1 cellular context compared by ENCODE assay signal in genomic region chr3:48446425-48447193, GRCh38.
TF ChIP-seq lines count a peak whose summit lies in the region.

Gene ATRIP (plus strand): TSS chr3:48446737. CDS start chr3:48446846, 109 bp downstream.

TF ChIP-seq in K562, 482 proteins besides CTCF, POLR2A, EP300 and RAD21 (continued from another document and continues in another):
- TF ChIP-seq ZNF518B (CRISPR knock-in tag; IDR thresholded peaks at IDR 0.05): no peak
- TF ChIP-seq E2F6 (IDR thresholded peaks at IDR 0.05; ENCODE audit: borderline replicate concordance in 1 of 2, extremely low read depth in 1 of 2, insufficient read depth in 1 of 2, insufficient read length in 1 of 2, low read depth in 1 of 2, low read length in 1 of 2, poor library complexity in 1 of 2, severe bottlenecking in 1 of 2): peak; percentile 52 to 54
- 0 out of 2 replicates have a peak, but pooled peaks have one; percentile 59 for TF ChIP-seq THAP12 (CRISPR knock-in tag; IDR thresholded peaks at IDR 0.05)
- no peak for TF ChIP-seq NR0B1 (IDR thresholded peaks at IDR 0.05; ENCODE audit: partially characterized antibody)
- peak; percentile 63 to 68; a peak in 3 of 4 replicates for TF ChIP-seq NRF1 (conservative IDR thresholded peaks at IDR 0.05 in 1 of 2, IDR thresholded peaks at IDR 0.05 in 1 of 2)
- TF ChIP-seq EP400 (IDR thresholded peaks at IDR 0.05): peak; percentile 75; the same call in 1 of the 2 replicates
- no peak for TF ChIP-seq ZBTB34 (CRISPR knock-in tag; IDR thresholded peaks at IDR 0.05)
- no peak for TF ChIP-seq SREBF2 (CRISPR knock-in tag; IDR thresholded peaks at IDR 0.05)
- no peak for TF ChIP-seq NR2C1 (IDR thresholded peaks at IDR 0.05)
- TF ChIP-seq NR2C1 (tag; IDR thresholded peaks at IDR 0.05): no peak
- TF ChIP-seq RAD51 (IDR thresholded peaks at IDR 0.05; ENCODE audit: borderline replicate concordance, low read depth): no peak
- peak; percentile 44; the same call in 1 of the 2 replicates for TF ChIP-seq MBD2 (IDR thresholded peaks at IDR 0.05; ENCODE audit: borderline replicate concordance, low read depth)
- TF ChIP-seq NFATC3 (IDR thresholded peaks at IDR 0.05): no peak
- no peak for TF ChIP-seq CLOCK (CRISPR knock-in tag; IDR thresholded peaks at IDR 0.05; ENCODE audit: borderline replicate concordance)
- peak in 1 of 2 experiments; percentile 63; a peak in 1 of 4 replicates for TF ChIP-seq TBL1XR1 (IDR thresholded peaks at IDR 0.05; ENCODE audit: low read length in 2 of 2)
- 0 out of 2 replicates have a peak, but pooled peaks have one; percentile 31 for TF ChIP-seq ZNF766 (CRISPR knock-in tag; conservative IDR thresholded peaks at IDR 0.05)
- TF ChIP-seq THRB (CRISPR knock-in tag; conservative IDR thresholded peaks at IDR 0.05): no peak
- no peak for TF ChIP-seq CEBPB (tag; IDR thresholded peaks at IDR 0.05)
- peak; percentile 91 for TF ChIP-seq SIN3B (IDR thresholded peaks at IDR 0.05; ENCODE audit: low read depth)
- TF ChIP-seq CREB1 (IDR thresholded peaks at IDR 0.05): peak; percentile 97
- peak; percentile 99 for TF ChIP-seq CREB1 (CRISPR knock-in tag; IDR thresholded peaks at IDR 0.05)
- TF ChIP-seq HMBOX1 (IDR thresholded peaks at IDR 0.05): no peak
- peak; percentile 91 for TF ChIP-seq ATF1 (CRISPR knock-in tag; IDR thresholded peaks at IDR 0.05)
- peak; percentile 98 for TF ChIP-seq ATF1 (tag; IDR thresholded peaks at IDR 0.05)
- no peak for TF ChIP-seq ZNF511 (CRISPR knock-in tag; IDR thresholded peaks at IDR 0.05)
- no peak for TF ChIP-seq MCM2 (IDR thresholded peaks at IDR 0.05; ENCODE audit: low read depth)
- no peak for TF ChIP-seq ETV6 (IDR thresholded peaks at IDR 0.05; ENCODE audit: borderline replicate concordance in 1 of 2, low read depth in 2 of 2, low read length in 1 of 2)
- TF ChIP-seq ETV6 (CRISPR knock-in tag; IDR thresholded peaks at IDR 0.05; ENCODE audit: borderline replicate concordance): no peak
- peak; percentile 50; the same call in 1 of the 2 replicates for TF ChIP-seq FOXP1 (CRISPR knock-in tag; IDR thresholded peaks at IDR 0.05)
- TF ChIP-seq TBP (optimal IDR thresholded peaks at IDR 0.05; ENCODE audit: low read depth, low read length): peak; percentile 93
- TF ChIP-seq ARID4B (CRISPR knock-in tag; IDR thresholded peaks at IDR 0.05): peak; percentile 94
- no peak for TF ChIP-seq SPI1 (IDR thresholded peaks at IDR 0.05; ENCODE audit: borderline replicate concordance, low read depth, low read length)
- peak; percentile 59 for TF ChIP-seq U2AF1 (optimal IDR thresholded peaks at IDR 0.05; ENCODE audit: low read depth, low read length)
- TF ChIP-seq ZNF76 (CRISPR knock-in tag; IDR thresholded peaks at IDR 0.05; ENCODE audit: borderline replicate concordance): no peak
- no peak for TF ChIP-seq NEUROD1 (IDR thresholded peaks at IDR 0.05; ENCODE audit: borderline replicate concordance, low read depth, low read length, partially characterized antibody)
